22 cellular contexts compared by ENCODE assay signal in genomic region chr13:76758738-76759137, GRCh38.
DNase-seq lines count a peak whose midpoint lies in the region; ATAC-seq and TF ChIP-seq lines count a peak whose summit lies in the region.
"Had no signal": no experiment of that assay in that cellular context is flagged by ENCODE, and none has a peak within 500 bp of the region (broad histone marks: within the 10 kb centered on the region; RNA-seq: fewer than 3 reads in every experiment).

No MANE protein-coding gene starts in this region.

- intact Hi-C loops in cardiac septum (cut with DNase I) (no loop called here), mammary epithelial cell (cut with micrococcal nuclease) (no loop called here)

- CTCF ChIA-PET in mammary epithelial cell (lab: Charles Lee; ENCODE audit: low non-redundant PET) = no interaction called here

- H3K9me3 ChIP-seq in cardiac muscle cell (ENCODE audit: low read depth) (no peaks in the 10 kb centered on the region), mammary epithelial cell (replicated peaks; ENCODE audit: insufficient read depth, low read length) (no peaks in the 10 kb centered on the region), MM.1S (replicated peaks; ENCODE audit: insufficient read depth, low read length) (no peaks in the 10 kb centered on the region)
- H3K9me3 ChIP-seq: MG63, SJCRH30 had no signal

- no peak overlapping the region for H2AFZ ChIP-seq in mammary epithelial cell (ENCODE audit: low read depth, low read length)
- no peak overlapping the region for H2AFZ ChIP-seq in MM.1S (ENCODE audit: low read length)

- no peak for DNase-seq in cardiac muscle cell (ENCODE audit: low read depth in 1 of 2, low spot score in 1 of 2)
- no peak for DNase-seq in cardiac septum (ENCODE audit: low spot score)
- DNase-seq in mammary epithelial cell = peak; percentile 4
- DNase-seq in foreskin fibroblast = peak; percentile 4 to 8
- DNase-seq in stromal cell of bone marrow (ENCODE audit: low read depth) = peak; percentile 20
- no peak for DNase-seq in MM.1S
- no peak for DNase-seq in NCI-H526 (lab: John Stamatoyannopoulos, UW)
- DNase-seq: 8988T; Calu3; CD4-positive, alpha-beta memory T cell; DMS79; H9; MG63; NCI-H1105 treated with DMSO at 0.1 percent for 48 hours; NCI-H1694 treated with DMSO at 0.1 percent for 48 hours; NCI-H2107; NCI-H345; NCI-H69; RPMI8226 had no signal

- peaks cover 20% of the 10 kb centered on the region for H3K4me1 ChIP-seq in cardiac muscle cell (ENCODE audit: low read depth)
- no peaks in the 10 kb centered on the region for H3K4me1 ChIP-seq in mammary epithelial cell (ENCODE audit: insufficient read depth, low read length)
- H3K4me1 ChIP-seq in MM.1S (ENCODE audit: low read length) = no peaks in the 10 kb centered on the region
- H3K4me1 ChIP-seq: SJCRH30 had no signal

- H3K27me3 ChIP-seq in cardiac muscle cell = no peaks in the 10 kb centered on the region
- H3K27me3 ChIP-seq in mammary epithelial cell (ENCODE audit: insufficient read depth, low read length) = no peaks in the 10 kb centered on the region
- H3K27me3 ChIP-seq in MM.1S (replicated peaks; ENCODE audit: insufficient read depth, low read length) = no peaks in the 10 kb centered on the region
- H3K27me3 ChIP-seq: MG63, SJCRH30 had no signal

- H3K27ac ChIP-seq in cardiac muscle cell = peak overlapping the region; percentile 7
- no peak overlapping the region for H3K27ac ChIP-seq in mammary epithelial cell (ENCODE audit: insufficient read depth, low read depth, low read length)
- H3K27ac ChIP-seq in MM.1S (ENCODE audit: low read length) = no peak overlapping the region
- H3K27ac ChIP-seq: KMS-11, SJCRH30 had no signal

- no peaks in the 10 kb centered on the region for H3F3A ChIP-seq in MM.1S (ENCODE audit: insufficient read depth, low read length)

- dilution Hi-C loops in mammary epithelial cell (cut with HindIII; ENCODE audit: low sequenced_read_pairs) = no loop called here

- no peaks in the 10 kb centered on the region for H3K9me2 ChIP-seq in MM.1S (replicated peaks; ENCODE audit: insufficient read depth, low read length)

- H3K4me2 ChIP-seq in mammary epithelial cell (ENCODE audit: insufficient read depth, low read depth, low read length) = no peak overlapping the region
- no peak overlapping the region for H3K4me2 ChIP-seq in MM.1S (ENCODE audit: low read depth, low read length)
- H3K4me2 ChIP-seq: KMS-11 had no signal

- BruUV-seq in mammary epithelial cell (replicated peaks; lab: Mats Ljungman, UMichigan) = no TSS peak

- H4K20me1 ChIP-seq in mammary epithelial cell (ENCODE audit: insufficient read depth, low read length) = no peaks in the 10 kb centered on the region
- no peaks in the 10 kb centered on the region for H4K20me1 ChIP-seq in MM.1S (ENCODE audit: insufficient read depth, low read length)

- in situ Hi-C loops in mammary epithelial cell (cut with MboI; ENCODE audit: low sequenced_read_pairs in 2 of 2) = no loop called here

- no peak overlapping the region for H3K9ac ChIP-seq in mammary epithelial cell (ENCODE audit: insufficient read depth, low read length)
- H3K9ac ChIP-seq in MM.1S (ENCODE audit: low read length) = no peak overlapping the region
- H3K9ac ChIP-seq: KMS-11 had no signal

- H3K36me3 ChIP-seq in cardiac muscle cell = no peaks in the 10 kb centered on the region
- no peaks in the 10 kb centered on the region for H3K36me3 ChIP-seq in mammary epithelial cell (ENCODE audit: insufficient read depth, low read length)
- H3K36me3 ChIP-seq in MM.1S (replicated peaks; ENCODE audit: insufficient read depth, low read length) = no peaks in the 10 kb centered on the region
- H3K36me3 ChIP-seq: MG63, SJCRH30 had no signal

- ATAC-seq in HG03432 (IDR thresholded peaks at IDR 0.05; ENCODE audit: unreplicated experiment) = no peak

- H3K79me2 ChIP-seq in mammary epithelial cell (ENCODE audit: insufficient read depth, low read length) (no peaks in the 10 kb centered on the region), MM.1S (ENCODE audit: low read length) (no peaks in the 10 kb centered on the region)

- H3K4me3 ChIP-seq in cardiac muscle cell (no peak overlapping the region), mammary epithelial cell (replicated peaks in 1 of 3; ENCODE audit: insufficient read depth in 1 of 3, low read depth in 2 of 3, low read length in 3 of 3) (no peak overlapping the region), foreskin fibroblast (ENCODE audit: low read depth in 1 of 2, low read length in 2 of 2) (no peak overlapping the region), MM.1S (ENCODE audit: low read length) (no peak overlapping the region)
- H3K4me3 ChIP-seq: MG63, SJCRH30 had no signal

- WGBS in mammary epithelial cell (ENCODE audit: low coverage, missing lambda C conversion rate) = 92% methylated on average over 1 of the region's 1 CpG

- no peak for TF ChIP-seq CTCF in cardiac muscle cell (IDR thresholded peaks at IDR 0.05; ENCODE audit: low read depth, low read length)
- TF ChIP-seq CTCF in mammary epithelial cell (conservative IDR thresholded peaks at IDR 0.05 in 1 of 2, IDR thresholded peaks at IDR 0.05 in 1 of 2; ENCODE audit: extremely low read depth in 1 of 2, insufficient read depth in 1 of 2, low read depth in 1 of 2, low read length in 2 of 2) = no peak
- no peak for TF ChIP-seq CTCF in foreskin fibroblast (IDR thresholded peaks at IDR 0.05; ENCODE audit: low read depth, low read length)
- TF ChIP-seq CTCF in MM.1S (IDR thresholded peaks at IDR 0.05; ENCODE audit: low read length) = no peak

Comparison
In these comparisons a context has a peak if more than half of its experiments do, and no peak if none do; other contexts are left out.
1. DNase-seq: peak in mammary epithelial cell (single experiment), foreskin fibroblast (2 of 2) and stromal cell of bone marrow (single experiment); none in cardiac muscle cell (0 of 2), cardiac septum (single experiment), MM.1S (single experiment) and NCI-H526 (0 of 2).